ENCODE assay signal across 29 cellular contexts in genomic region chr20:44053046-44053445, GRCh38.
"Had no signal": no experiment of that assay in that cellular context is flagged by ENCODE, and none has a peak within 500 bp of the region (broad histone marks: within the 10 kb centered on the region; RNA-seq: fewer than 3 reads in every experiment).

No MANE protein-coding gene starts in this region.

- H3K27me3 ChIP-seq: ascending aorta, cardiac muscle cell, gastroesophageal sphincter, ovary, testis, transverse colon, vagina had no signal

- H3K9me3 ChIP-seq: ovary, prostate gland, testis, transverse colon, vagina had no signal

- H3K27ac Mint-ChIP-seq: activated CD8-positive, alpha-beta T cell treated with anti-CD3 and anti-CD28 coated beads, Interleukin-2, amount 10 ng/mL, durations not matched to agents 7 days and 5 days; activated naive CD8-positive, alpha-beta T cell treated with anti-CD3 and anti-CD28 coated beads for 36 hours; brain; effector memory CD8-positive, alpha-beta T cell; mesothelial cell of epicardium; naive B cell; nephron progenitor cell; T-helper 1 cell treated with Interleukin-12 subunit alpha and Interleukin-12 subunit beta and Interleukin-4 antibody, amounts not matched to agents 30 μg/mL and 1 μg/mL, for 36 hours had no signal

- DNase-seq: activated CD4-positive, alpha-beta T cell treated with anti-CD3 and anti-CD28 coated beads for 48 hours; activated CD8-positive, alpha-beta T cell treated with anti-CD3 and anti-CD28 coated beads, Interleukin-2, amount 10 ng/mL, durations not matched to agents 7 days and 5 days; activated naive CD4-positive, alpha-beta T cell; activated naive CD8-positive, alpha-beta T cell treated with anti-CD3 and anti-CD28 coated beads for 36 hours; cortex of kidney; effector memory CD8-positive, alpha-beta T cell; hippocampal formation; left cardiac atrium; naive B cell; nephron progenitor cell; ovary; retina; stimulated activated CD4-positive, alpha-beta T cell treated with anti-CD3 and anti-CD28 coated beads, Interleukin-1b, Interleukin-23, amount 100 ng/mL, for 48 hours; stimulated activated naive CD4-positive, alpha-beta T cell; T1000; testis; transverse colon; WERI-Rb-1 had no signal

- H3K27me3 Mint-ChIP-seq: activated naive CD8-positive, alpha-beta T cell treated with anti-CD3 and anti-CD28 coated beads for 36 hours; brain had no signal

- H3K4me1 Mint-ChIP-seq: brain, mesothelial cell of epicardium, naive B cell, nephron progenitor cell had no signal

- H3K9me3 Mint-ChIP-seq: effector memory CD8-positive, alpha-beta T cell; mesothelial cell of epicardium; naive B cell; nephron progenitor cell; T-helper 1 cell treated with Interleukin-12 subunit alpha and Interleukin-12 subunit beta and Interleukin-4 antibody, amounts not matched to agents 30 μg/mL and 1 μg/mL, for 36 hours had no signal

- H3K4me1 ChIP-seq: ascending aorta, gastroesophageal sphincter, prostate gland, testis, vagina had no signal

- H3K36me3 Mint-ChIP-seq: mesothelial cell of epicardium, naive B cell had no signal

- H3K4me3 ChIP-seq: ascending aorta, cardiac muscle cell, gastroesophageal sphincter, ovary, prostate gland, SK-N-MC, smooth muscle cell, testis, transverse colon, vagina had no signal

- ATAC-seq: activated CD4-positive, CD25-positive, alpha-beta regulatory T cell treated with anti-CD3 and anti-CD28 coated beads, Interleukin-2, amount 50 U/mL, for 24 hours; activated CD8-positive, alpha-beta T cell treated with anti-CD3 and anti-CD28 coated beads, Interleukin-2, amount 10 ng/mL, durations not matched to agents 7 days and 5 days; effector memory CD8-positive, alpha-beta T cell; gastroesophageal sphincter; left cardiac atrium had no signal

- H3K27ac ChIP-seq: ascending aorta, cardiac muscle cell, gastroesophageal sphincter, ovary, prostate gland, SK-N-MC, testis, transverse colon, vagina, WERI-Rb-1 had no signal

- H3K36me3 ChIP-seq: cardiac muscle cell, ovary, prostate gland, transverse colon, vagina, WERI-Rb-1 had no signal

- H3K4me3 Mint-ChIP-seq: activated CD8-positive, alpha-beta T cell treated with anti-CD3 and anti-CD28 coated beads, Interleukin-2, amount 10 ng/mL, durations not matched to agents 7 days and 5 days; activated naive CD8-positive, alpha-beta T cell treated with anti-CD3 and anti-CD28 coated beads for 36 hours; brain; effector memory CD8-positive, alpha-beta T cell; mesothelial cell of epicardium; naive B cell; nephron progenitor cell; T-helper 1 cell treated with Interleukin-12 subunit alpha and Interleukin-12 subunit beta and Interleukin-4 antibody, amounts not matched to agents 30 μg/mL and 1 μg/mL, for 36 hours had no signal
